Comparison of ENCODE assay signal across 18 cellular contexts in the genomic region with DNA sequence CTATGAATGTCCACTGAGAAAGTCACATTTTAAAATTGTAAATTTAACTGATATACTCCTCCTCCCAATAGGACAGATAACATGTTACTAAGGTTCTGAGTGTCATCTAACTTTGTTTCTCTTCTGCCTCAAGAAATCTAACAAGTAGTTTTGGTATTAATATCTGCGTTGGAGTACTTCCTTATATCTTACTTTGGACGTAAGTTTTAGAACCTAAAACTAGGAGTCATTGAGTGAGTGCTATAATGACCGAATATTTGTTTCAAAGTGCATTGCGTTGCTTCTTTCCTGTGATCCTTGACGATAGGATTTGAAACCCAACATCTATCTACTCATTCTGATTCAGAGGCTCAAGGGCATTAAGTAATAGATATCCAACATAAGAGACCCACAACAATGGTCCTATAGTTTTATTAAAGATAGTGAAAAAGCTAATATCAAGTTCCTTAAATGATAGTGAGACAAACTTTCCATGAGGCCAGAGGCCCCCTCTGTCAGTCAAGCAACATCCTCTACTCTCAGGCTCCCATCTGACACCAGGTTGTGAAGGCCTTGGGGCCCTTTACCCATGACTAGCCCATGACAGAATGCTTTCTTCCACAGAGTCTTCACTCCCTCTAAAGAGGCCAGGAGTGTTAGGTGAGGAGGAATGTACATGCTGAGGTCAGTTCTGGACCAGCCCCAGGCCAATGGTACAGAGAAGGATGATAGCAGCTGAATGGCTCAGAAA. TPM values are rescaled to one million over a fixed set of nuclear protein-coding genes. Genes with fewer than 3 reads are reported as not detected.
DNase-seq lines count a peak whose midpoint lies in the region; ATAC-seq and TF ChIP-seq lines count a peak whose summit lies in the region.
"Had no signal": no experiment of that assay in that cellular context is flagged by ENCODE, and none has a peak within 500 bp of the region (broad histone marks: within the 10 kb centered on the region; RNA-seq: fewer than 3 reads in every experiment).

No MANE protein-coding gene starts in this region.

- H3K9ac ChIP-seq in BLaER1 treated with 17β-estradiol and CSF1 and Interleukin-3, amounts not matched to agents 10 nM and 100 nM: no peak overlapping the region
- H3K9ac ChIP-seq in OCI-LY1 (ENCODE audit: low read length) (no peak overlapping the region), MM.1S (ENCODE audit: low read length) (no peak overlapping the region), trophoblast cell (ENCODE audit: low read length) (no peak overlapping the region)

- H2AFZ ChIP-seq in OCI-LY1 (ENCODE audit: low read length) (0 out of 2 replicates have a peak overlapping the region, but pooled peaks have one; percentile 38), MM.1S (ENCODE audit: low read length) (no peak overlapping the region), trophoblast cell (ENCODE audit: insufficient read depth, low read length, poor library complexity) (no peak overlapping the region)

- DNase-seq in naive B cell (no peak), MM.1S (no peak), trophoblast cell (no peak), SW 1271 (lab: John Stamatoyannopoulos, UW) (no peak)
- DNase-seq: BE2C; CD8-positive, alpha-beta memory T cell; COR-L47; DMS 273 treated with DMSO at 0.1 percent for 48 hours; DMS53; DND-41; EL; H9 had no signal

- H3K27me3 Mint-ChIP-seq in naive B cell: no peaks in the 10 kb centered on the region
- H3K27me3 Mint-ChIP-seq: CD8-positive, alpha-beta memory T cell; IgD-negative memory B cell had no signal

- H3K27me3 ChIP-seq in BLaER1 treated with 17β-estradiol and CSF1 and Interleukin-3, amounts not matched to agents 10 nM and 100 nM: no peaks in the 10 kb centered on the region
- H3K27me3 ChIP-seq in OCI-LY1 (ENCODE audit: insufficient read depth, low read length): no peaks in the 10 kb centered on the region
- no peaks in the 10 kb centered on the region for H3K27me3 ChIP-seq in MM.1S (replicated peaks; ENCODE audit: insufficient read depth, low read length)
- no peaks in the 10 kb centered on the region for H3K27me3 ChIP-seq in trophoblast cell (ENCODE audit: insufficient read depth, low read length)
- H3K27me3 ChIP-seq: BE2C had no signal

- H3K4me2 ChIP-seq in BLaER1 treated with 17β-estradiol and CSF1 and Interleukin-3, amounts not matched to agents 10 nM and 100 nM: peak overlapping the region; percentile 23 to 63 (median 47); a peak in 21 of 22 replicates
- H3K4me2 ChIP-seq in OCI-LY1 (ENCODE audit: low read length) (no peak overlapping the region), MM.1S (ENCODE audit: low read depth, low read length) (no peak overlapping the region), trophoblast cell (ENCODE audit: low read length) (no peak overlapping the region)

- H3K27ac Mint-ChIP-seq in naive B cell: peak overlapping the region in 5 of 6 donors; percentile 2 to 63 (median 36)
- H3K27ac Mint-ChIP-seq: CD8-positive, alpha-beta memory T cell; H9; IgD-negative memory B cell had no signal

- H3K23ac ChIP-seq in trophoblast cell (ENCODE audit: low read length): no peak overlapping the region

- H3K4me1 ChIP-seq in BLaER1 treated with 17β-estradiol and CSF1 and Interleukin-3, amounts not matched to agents 10 nM and 100 nM: peaks cover 28 to 42% (median 36%) of the 10 kb centered on the region in 10 experiments
- H3K4me1 ChIP-seq in OCI-LY1 (ENCODE audit: insufficient read depth, low read length, severe bottlenecking) (peaks cover 35% of the 10 kb centered on the region), MM.1S (ENCODE audit: low read length) (0 out of 2 replicates have a peak, but pooled peaks cover 10% of the 10 kb centered on the region), trophoblast cell (ENCODE audit: control insufficient read depth in 1 of 2, insufficient read depth in 2 of 2, low read length in 2 of 2) (no peaks in the 10 kb centered on the region)
- H3K4me1 ChIP-seq: BE2C had no signal

- no peak overlapping the region for H2BK12ac ChIP-seq in trophoblast cell (ENCODE audit: low read length)

- no peak overlapping the region for H2AK5ac ChIP-seq in trophoblast cell (ENCODE audit: low read length)

- H4K91ac ChIP-seq in trophoblast cell (ENCODE audit: low read depth, low read length): no peak overlapping the region

- H3K14ac ChIP-seq in trophoblast cell (ENCODE audit: low read length): no peak overlapping the region

- H3K79me2 ChIP-seq in OCI-LY1 (ENCODE audit: insufficient read depth, low read length) (no peaks in the 10 kb centered on the region), MM.1S (ENCODE audit: low read length) (no peaks in the 10 kb centered on the region), trophoblast cell (ENCODE audit: control insufficient read depth, insufficient read depth, low read length, poor library complexity) (no peaks in the 10 kb centered on the region)

- no peaks in the 10 kb centered on the region for H4K20me1 ChIP-seq in BLaER1 treated with 17β-estradiol and CSF1 and Interleukin-3, amounts not matched to agents 10 nM and 100 nM
- no peaks in the 10 kb centered on the region for H4K20me1 ChIP-seq in OCI-LY1 (ENCODE audit: insufficient read depth, low read length)
- H4K20me1 ChIP-seq in MM.1S (ENCODE audit: insufficient read depth, low read length): no peaks in the 10 kb centered on the region

- no CpG with 5 or more reads among the region's 5 CpGs for WGBS in trophoblast cell (ENCODE audit: extremely low coverage, insufficient coverage, insufficient read length)

- H2BK120ac ChIP-seq in trophoblast cell (ENCODE audit: insufficient read depth, low read length, poor library complexity): no peak overlapping the region

- peak overlapping the region in 1 of 8 donors; percentile 7 for H3K4me3 Mint-ChIP-seq in naive B cell
- H3K4me3 Mint-ChIP-seq: CD14-positive monocyte; CD8-positive, alpha-beta memory T cell; H9 had no signal

- H3K36me3 ChIP-seq in BLaER1 treated with 17β-estradiol and CSF1 and Interleukin-3, amounts not matched to agents 10 nM and 100 nM: peaks cover 0 to 6% (median 0%) of the 10 kb centered on the region in 11 experiments; a peak in 1 of 22 replicates
- H3K36me3 ChIP-seq in OCI-LY1 (ENCODE audit: insufficient read depth, low read length): no peaks in the 10 kb centered on the region
- H3K36me3 ChIP-seq in MM.1S (replicated peaks; ENCODE audit: insufficient read depth, low read length): no peaks in the 10 kb centered on the region
- H3K36me3 ChIP-seq in trophoblast cell (ENCODE audit: control insufficient read depth in 1 of 2, insufficient read depth in 2 of 2, low read length in 2 of 2): no peaks in the 10 kb centered on the region
- H3K36me3 ChIP-seq: BE2C had no signal

- no peaks in the 10 kb centered on the region for H3K9me2 ChIP-seq in OCI-LY1 (ENCODE audit: low read depth, low read length)
- H3K9me2 ChIP-seq in MM.1S (replicated peaks; ENCODE audit: insufficient read depth, low read length): no peaks in the 10 kb centered on the region

- no peak overlapping the region for H4K8ac ChIP-seq in trophoblast cell (ENCODE audit: low read depth, low read length)

- no peak overlapping the region for H3K18ac ChIP-seq in trophoblast cell (ENCODE audit: low read length)

- no peak for ATAC-seq in naive B cell (ENCODE audit: low read depth in 2 of 2)
- ATAC-seq: GM12878, HepG2 had no signal

- no peaks in the 10 kb centered on the region for H3K9me3 Mint-ChIP-seq in naive B cell
- H3K9me3 Mint-ChIP-seq: CD8-positive, alpha-beta memory T cell; H9; IgD-negative memory B cell had no signal

- peak overlapping the region in 7 of 11 experiments; percentile 2 to 39 (median 7); a peak in 6 of 22 replicates for H3K27ac ChIP-seq in BLaER1 treated with 17β-estradiol and CSF1 and Interleukin-3, amounts not matched to agents 10 nM and 100 nM
- H3K27ac ChIP-seq in OCI-LY1 (ENCODE audit: low read depth, low read length, poor library complexity, severe bottlenecking): no peak overlapping the region
- H3K27ac ChIP-seq in MM.1S (ENCODE audit: low read length): no peak overlapping the region
- no peak overlapping the region for H3K27ac ChIP-seq in trophoblast cell (ENCODE audit: low read depth, low read length)

- peaks cover 42 to 68% (median 49%) of the 10 kb centered on the region in 3 donors for H3K4me1 Mint-ChIP-seq in naive B cell
- H3K4me1 Mint-ChIP-seq: CD8-positive, alpha-beta memory T cell; H9 had no signal

- H3K4me3 ChIP-seq in BLaER1 treated with 17β-estradiol and CSF1 and Interleukin-3, amounts not matched to agents 10 nM and 100 nM: no peak overlapping the region
- H3K4me3 ChIP-seq in OCI-LY1 (ENCODE audit: low read depth, low read length, poor library complexity, severe bottlenecking) (no peak overlapping the region), MM.1S (ENCODE audit: low read length) (no peak overlapping the region), trophoblast cell (ENCODE audit: low read depth, low read length) (no peak overlapping the region)
- H3K4me3 ChIP-seq: GM12878 had no signal

- no peak overlapping the region for H3K4ac ChIP-seq in trophoblast cell (ENCODE audit: low read depth, low read length)

- no peak overlapping the region for H4K12ac ChIP-seq in trophoblast cell (ENCODE audit: low read depth, low read length)

- TF ChIP-seq CTCF in OCI-LY1 (IDR thresholded peaks at IDR 0.05; ENCODE audit: low read length) (no peak), MM.1S (IDR thresholded peaks at IDR 0.05; ENCODE audit: low read length) (no peak)

- no peak overlapping the region for H2BK5ac ChIP-seq in trophoblast cell (ENCODE audit: low read depth, low read length, poor library complexity)

- no peaks in the 10 kb centered on the region for H3K36me3 Mint-ChIP-seq in naive B cell
- H3K36me3 Mint-ChIP-seq: CD14-positive monocyte; CD8-positive, alpha-beta memory T cell had no signal

- H3K79me1 ChIP-seq in trophoblast cell (ENCODE audit: low read length): no peaks in the 10 kb centered on the region

- H3F3A ChIP-seq in OCI-LY1 (ENCODE audit: insufficient read depth, low read length): no peaks in the 10 kb centered on the region
- H3F3A ChIP-seq in MM.1S (ENCODE audit: insufficient read depth, low read length): no peaks in the 10 kb centered on the region

- peaks cover 0 to 34% (median 13%) of the 10 kb centered on the region in 11 experiments; a peak in 14 of 22 replicates for H3K9me3 ChIP-seq in BLaER1 treated with 17β-estradiol and CSF1 and Interleukin-3, amounts not matched to agents 10 nM and 100 nM (replicated peaks in 1 of 11)
- H3K9me3 ChIP-seq in OCI-LY1 (ENCODE audit: low read length) (no peaks in the 10 kb centered on the region), MM.1S (replicated peaks; ENCODE audit: insufficient read depth, low read length) (no peaks in the 10 kb centered on the region), trophoblast cell (ENCODE audit: insufficient read depth, low read depth, low read length) (no peaks in the 10 kb centered on the region)
- H3K9me3 ChIP-seq: BE2C had no signal

RNA-seq across cellular contexts. Expression of a gene that starts 45.3 kb away (rescaled TPM):
- polyA plus RNA-seq in naive B cell (ENCODE audit: low read depth in 6 of 6): 100 to 1,000 TPM in 1 of 6 donors, 10 to 100 TPM in 5; 39.8 to 106 (median 90.2) TPM
- 13.4 and 13.5 TPM in 2 replicates for polyA plus RNA-seq in trophoblast cell (2013)

Comparison
In these comparisons a context has a peak if more than half of its experiments do, and no peak if none do; other contexts are left out.
1. H3K27ac ChIP-seq: peak in BLaER1 treated with 17β-estradiol and CSF1 and Interleukin-3, amounts not matched to agents 10 nM and 100 nM (7 of 11); none in OCI-LY1 (single experiment), MM.1S (single experiment) and trophoblast cell (single experiment).
2. H3K4me2 ChIP-seq: peak in BLaER1 treated with 17β-estradiol and CSF1 and Interleukin-3, amounts not matched to agents 10 nM and 100 nM (11 of 11); none in OCI-LY1 (single experiment), MM.1S (single experiment) and trophoblast cell (single experiment).